ENCODE assay signal across 14 cellular contexts in genomic region chr2:231489990-231490389, GRCh38. TPM values are rescaled to one million over a fixed set of nuclear protein-coding genes. Genes with fewer than 3 reads are reported as not detected.
DNase-seq lines count a peak whose midpoint lies in the region; ATAC-seq and TF ChIP-seq lines count a peak whose summit lies in the region.
"Had no signal": no experiment of that assay in that cellular context is flagged by ENCODE, and none has a peak within 500 bp of the region (broad histone marks: within the 10 kb centered on the region; RNA-seq: fewer than 3 reads in every experiment).

No MANE protein-coding gene starts in this region.

- CTCF ChIA-PET in activated CD8-positive, alpha-beta T cell treated with anti-CD3 and anti-CD28 coated beads for 36 hours (lab: Charles Lee), result interaction anchor here (0.5 to 2.3 kb wide), 8 partner anchors 8 to 183 kb away, joined by 3 to 25 read pairs (median 3); partner anchors contain the start of gene NCL

- TF ChIP-seq CTCF in AG09319 (IDR thresholded peaks at IDR 0.05; ENCODE audit: low read depth, low read length) (peak; percentile 2), GM12873 (IDR thresholded peaks at IDR 0.05; ENCODE audit: insufficient read depth, low read depth, low read length, missing control alignments) (peak; percentile 43)
- peak; percentile 37 for TF ChIP-seq CTCF in activated CD8-positive, alpha-beta T cell treated with anti-CD3 and anti-CD28 coated beads for 36 hours (IDR thresholded peaks at IDR 0.05)

- H3K36me3 Mint-ChIP-seq in activated CD8-positive, alpha-beta T cell treated with anti-CD3 and anti-CD28 coated beads for 36 hours (ENCODE audit: low read depth), result no peaks in the 10 kb centered on the region
- no peaks in the 10 kb centered on the region for H3K36me3 Mint-ChIP-seq in immature natural killer cell

- no peak for ATAC-seq in activated CD8-positive, alpha-beta T cell treated with anti-CD3 and anti-CD28 coated beads for 36 hours
- no peak for ATAC-seq in HG03571 (IDR thresholded peaks at IDR 0.05; ENCODE audit: unreplicated experiment)
- ATAC-seq: effector memory CD8-positive, alpha-beta T cell had no signal

- DNase-seq in AG09319 (ENCODE audit: extremely low read depth, low read depth) (no peak), immature natural killer cell (peak in 2 of 3 donors; percentile 11 to 16), iPS-NIHi7 (ENCODE audit: extremely low spot score) (no peak), NCI-H1930 (lab: John Stamatoyannopoulos, UW) (no peak), SIG-M5 treated with dmso at 0.1 percent for 504 hours (lab: John Stamatoyannopoulos, UW; ENCODE audit: unreplicated experiment) (no peak)
- DNase-seq in activated CD8-positive, alpha-beta T cell treated with anti-CD3 and anti-CD28 coated beads for 36 hours, result peak; percentile 61
- DNase-seq: effector memory CD8-positive, alpha-beta T cell; islet precursor cell; NCI-H226; T-helper 1 cell had no signal

- intact Hi-C loops in activated CD8-positive, alpha-beta T cell treated with anti-CD3 and anti-CD28 coated beads for 36 hours (cut with micrococcal nuclease), result no loop called here

- no peaks in the 10 kb centered on the region for H3K9me3 Mint-ChIP-seq in activated CD8-positive, alpha-beta T cell treated with anti-CD3 and anti-CD28 coated beads for 36 hours
- no peaks in the 10 kb centered on the region for H3K9me3 Mint-ChIP-seq in immature natural killer cell
- H3K9me3 Mint-ChIP-seq: activated T-helper 2 cell treated with anti-CD3 and anti-CD28 coated beads, Interferon-gamma antibody, Interleukin-2, Interleukin-4, amounts not matched to agents 10 μg/mL and 5 μg/mL and 100 μg/mL, durations not matched to agents 14 hours and 24 hours and 36 hours; effector memory CD8-positive, alpha-beta T cell had no signal

- POLR2A ChIA-PET in activated CD8-positive, alpha-beta T cell treated with anti-CD3 and anti-CD28 coated beads for 36 hours (lab: Charles Lee), result no interaction called here

- no peak overlapping the region for H3K4me3 Mint-ChIP-seq in activated CD8-positive, alpha-beta T cell treated with anti-CD3 and anti-CD28 coated beads for 36 hours
- no peak overlapping the region for H3K4me3 Mint-ChIP-seq in immature natural killer cell
- H3K4me3 Mint-ChIP-seq: effector memory CD8-positive, alpha-beta T cell had no signal

- peaks cover under 1% of the 10 kb centered on the region for H3K4me1 Mint-ChIP-seq in activated CD8-positive, alpha-beta T cell treated with anti-CD3 and anti-CD28 coated beads for 36 hours (ENCODE audit: low read depth)
- peaks cover 0 to 3% of the 10 kb centered on the region in 2 donors for H3K4me1 Mint-ChIP-seq in immature natural killer cell

- H3K27ac Mint-ChIP-seq in activated CD8-positive, alpha-beta T cell treated with anti-CD3 and anti-CD28 coated beads for 36 hours, result no peak overlapping the region
- H3K27ac Mint-ChIP-seq in immature natural killer cell, result no peak overlapping the region
- H3K27ac Mint-ChIP-seq: activated T-helper 2 cell treated with anti-CD3 and anti-CD28 coated beads, Interferon-gamma antibody, Interleukin-2, Interleukin-4, amounts not matched to agents 10 μg/mL and 5 μg/mL and 100 μg/mL, durations not matched to agents 14 hours and 24 hours and 36 hours; effector memory CD8-positive, alpha-beta T cell had no signal

- H3K27me3 Mint-ChIP-seq in activated CD8-positive, alpha-beta T cell treated with anti-CD3 and anti-CD28 coated beads for 36 hours, result no peaks in the 10 kb centered on the region
- H3K27me3 Mint-ChIP-seq in immature natural killer cell (ENCODE audit: low read depth in 3 of 3), result no peaks in the 10 kb centered on the region
- H3K27me3 Mint-ChIP-seq: effector memory CD8-positive, alpha-beta T cell had no signal

RNA-seq across cellular contexts. Expression of gene NCL, which starts 25.7 kb away (rescaled TPM):
- 1,000 to 10,000 TPM; 1,312 to 1,361 TPM for total RNA-seq in activated CD8-positive, alpha-beta T cell treated with anti-CD3 and anti-CD28 coated beads for 36 hours
- 100 to 1,000 TPM; 110 to 602 (median 239) TPM for polyA plus RNA-seq in immature natural killer cell

RNA-seq across cellular contexts. Expression of gene NMUR1, which starts 40.3 kb away (rescaled TPM):
- under 1 TPM in 1 of 2 experiments, not detected in 1; 0.09 TPM for total RNA-seq in activated CD8-positive, alpha-beta T cell treated with anti-CD3 and anti-CD28 coated beads for 36 hours
- polyA plus RNA-seq in immature natural killer cell, result 10 to 100 TPM; 34.6 to 54.4 (median 37.2) TPM
- total RNA-seq: Daoy had no signal

Comparison
In these comparisons a context has a peak if more than half of its experiments do, and no peak if none do; other contexts are left out.
1. DNase-seq: peak in activated CD8-positive, alpha-beta T cell treated with anti-CD3 and anti-CD28 coated beads for 36 hours (single experiment) and immature natural killer cell (2 of 3); none in AG09319 (single experiment), iPS-NIHi7 (single experiment), NCI-H1930 (0 of 2) and SIG-M5 treated with dmso at 0.1 percent for 504 hours (single experiment).
2. Peak in every context shown above with its lines, with median percentiles within 50 percentile points of each other: CTCF ChIP-seq.